Comparison of ENCODE assay signal across 28 cellular contexts in the genomic region with DNA sequence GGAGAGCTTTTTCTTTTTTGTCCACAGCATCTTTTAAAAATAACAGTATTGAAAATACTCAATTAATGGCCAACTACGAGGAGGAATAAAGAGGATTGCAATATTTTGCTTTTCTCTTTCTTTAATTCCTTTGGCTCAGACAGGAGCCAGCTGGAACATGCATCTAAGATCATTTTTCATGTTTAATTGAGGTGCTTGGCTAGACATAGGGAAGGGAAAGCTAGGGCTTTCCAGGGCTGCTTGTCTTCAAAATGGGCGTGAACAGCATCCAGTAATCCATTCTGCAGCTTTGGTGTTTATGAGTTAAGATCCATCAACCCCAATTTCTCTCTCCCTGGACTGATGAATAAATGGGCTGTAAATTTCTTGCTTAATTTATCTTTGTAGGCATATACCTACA.
"Had no signal": no experiment of that assay in that cellular context is flagged by ENCODE, and none has a peak within 500 bp of the region (broad histone marks: within the 10 kb centered on the region; RNA-seq: fewer than 3 reads in every experiment).

No MANE protein-coding gene starts in this region.

- DNase-seq: activated CD4-positive, alpha-beta memory T cell treated with anti-CD3 and anti-CD28 coated beads for 36 hours; activated CD4-positive, alpha-beta T cell treated with anti-CD3 and anti-CD28 coated beads, Interleukin-2, amount 10 ng/mL, durations not matched to agents 7 days and 5 days; activated CD4-positive, CD25-positive, alpha-beta regulatory T cell; activated CD8-positive, alpha-beta memory T cell treated with anti-CD3 and anti-CD28 coated beads for 24 hours; activated effector memory CD4-positive, alpha-beta T cell treated with anti-CD3 and anti-CD28 coated beads, Interleukin-2, amount 50 U/mL, for 16 hours; activated naive CD4-positive, alpha-beta T cell treated with Interleukin-2 at 50 U/mL for 16 hours; activated naive CD8-positive, alpha-beta T cell treated with anti-CD3 and anti-CD28 coated beads, Interleukin-2, amount 50 U/mL, for 24 hours; activated T-cell treated with anti-CD3 and anti-CD28 coated beads, Interleukin-2, amount 50 U/mL, for 4 hours; amniotic stem cell; brain microvascular endothelial cell; MG63; MV-4-11; NCI-H1105; NCI-H1436; NCI-H187 treated with DMSO at 0.1 percent for 48 hours; NCI-H2081 treated with DMSO at 0.1 percent for 48 hours; NCI-H510A treated with DMSO at 0.1 percent for 48 hours; NK-92 treated with Interleukin-12 subunit alpha and Interleukin-12 subunit beta, amount 100 ng/mL, for 24 hours; OCI-M1; Peyer's patch; Right ventricle myocardium superior; SJCRH30; SK-N-SH; T-helper 1 cell had no signal

- ATAC-seq: activated naive CD4-positive, alpha-beta T cell treated with anti-CD3 and anti-CD28 coated beads, Interleukin-2, amount 50 U/mL, for 72 hours; activated naive CD8-positive, alpha-beta T cell treated with anti-CD3 and anti-CD28 coated beads, Interleukin-2, amount 50 U/mL, for 24 hours; activated T-cell treated with anti-CD3 and anti-CD28 coated beads, Interleukin-2, amount 50 U/mL, for 4 hours had no signal

- H3K9me3 ChIP-seq: MG63, Peyer's patch, SJCRH30, SK-N-SH had no signal

- H3K9ac ChIP-seq: SK-N-SH had no signal

- H3K4me1 ChIP-seq: Peyer's patch, SJCRH30 had no signal

- H3K4me3 ChIP-seq: cardiac muscle cell, MG63, Peyer's patch, SJCRH30 had no signal

- H3K36me3 ChIP-seq: brain microvascular endothelial cell, cardiac muscle cell, MG63, Peyer's patch, SJCRH30 had no signal

- H3K4me2 ChIP-seq: SK-N-SH had no signal

- H3K27ac ChIP-seq: brain microvascular endothelial cell, cardiac muscle cell, Peyer's patch, RWPE1, SJCRH30, VCaP had no signal

- H3K27me3 ChIP-seq: brain microvascular endothelial cell, cardiac muscle cell, MG63, Peyer's patch, SJCRH30 had no signal
